In genomic region chr5:5522336-5522735, GRCh38 we compare ENCODE assay signal across 15 cellular contexts.
"Had no signal": no experiment of that assay in that cellular context is flagged by ENCODE, and none has a peak within 500 bp of the region (broad histone marks: within the 10 kb centered on the region; RNA-seq: fewer than 3 reads in every experiment).

No MANE protein-coding gene starts in this region.

- H3K4me1 ChIP-seq: gastroesophageal sphincter, thyroid gland had no signal

- H3K9me3 ChIP-seq: gastroesophageal sphincter, mucosa of descending colon, neutrophil, thyroid gland had no signal

- H3K36me3 ChIP-seq: gastroesophageal sphincter, neutrophil, thyroid gland had no signal

- H3K4me3 Mint-ChIP-seq: activated CD8-positive, alpha-beta T cell treated with anti-CD3 and anti-CD28 coated beads for 36 hours had no signal

- H3K36me3 Mint-ChIP-seq: stimulated activated effector memory CD8-positive, alpha-beta T cell treated with anti-CD3 and anti-CD28 coated beads, Interleukin-12 subunit alpha, Interleukin-12 subunit beta, amount 100 ng/mL, for 72 hours had no signal

- H3K4me3 ChIP-seq: gastroesophageal sphincter, mucosa of descending colon, thyroid gland had no signal

- H3K27me3 ChIP-seq: gastroesophageal sphincter, neutrophil, thyroid gland had no signal

- H3K27ac ChIP-seq: gastroesophageal sphincter, neutrophil, thyroid gland had no signal

- H3K27me3 Mint-ChIP-seq: activated CD8-positive, alpha-beta T cell treated with anti-CD3 and anti-CD28 coated beads for 36 hours; memory B cell had no signal

- ATAC-seq: gastroesophageal sphincter, left ventricle myocardium superior had no signal

- DNase-seq: activated CD4-positive, alpha-beta T cell treated with anti-CD3 and anti-CD28 coated beads for 1 hour; activated gamma-delta T cell treated with Interleukin-2 at 50 U/mL for 16 hours; aorta; dermis blood vessel endothelial cell; kidney glomerular epithelial cell; left ventricle myocardium superior; mucosa of descending colon; posterior cingulate gyrus; T1000; thyroid gland had no signal

- H3K27ac Mint-ChIP-seq: memory B cell had no signal
